14 cellular contexts compared by ENCODE assay signal in genomic region chr9:113955076-113955752, GRCh38.
DNase-seq lines count a peak whose midpoint lies in the region; ATAC-seq and TF ChIP-seq lines count a peak whose summit lies in the region.
"Had no signal": no experiment of that assay in that cellular context is flagged by ENCODE, and none has a peak within 500 bp of the region (broad histone marks: within the 10 kb centered on the region; RNA-seq: fewer than 3 reads in every experiment).

No MANE protein-coding gene starts in this region.

- no TSS peak for BruUV-seq in A673 (replicated peaks; lab: Mats Ljungman, UMichigan)

- peak; percentile 41 for DNase-seq in A673 (ENCODE audit: low spot score)
- peak; percentile 83 for DNase-seq in LHCN-M2 (ENCODE audit: low read depth)
- DNase-seq in choroid plexus epithelial cell (ENCODE audit: low read depth), result peak; percentile 93
- DNase-seq in medulla oblongata (ENCODE audit: extremely low spot score), result peak; percentile 26
- no peak for DNase-seq in NCI-H187 (lab: John Stamatoyannopoulos, UW)
- no peak for DNase-seq in cerebellar cortex (ENCODE audit: low spot score)
- no peak for DNase-seq in DMS53 (lab: John Stamatoyannopoulos, UW)
- DNase-seq: cortex of kidney, KG1, NCI-H69, occipital lobe, T-helper 9 cell had no signal

- H3K9me3 ChIP-seq in A673 (ENCODE audit: low read depth, low read length, poor library complexity, severe bottlenecking), result no peaks in the 10 kb centered on the region

- peak overlapping the region; percentile 56 for H3K27ac ChIP-seq in A673 (ENCODE audit: low read depth, low read length, poor library complexity, severe bottlenecking)
- H3K27ac ChIP-seq: C4-2B had no signal

- POLR2A ChIA-PET in A673 (lab: Charles Lee; ENCODE audit: low non-redundant PET), result no interaction called here

- no peaks in the 10 kb centered on the region for H3K27me3 ChIP-seq in A673 (replicated peaks; ENCODE audit: insufficient read depth, low read depth, low read length, poor library complexity)

- H3K4me3 ChIP-seq in A673 (ENCODE audit: low read depth, low read length, poor library complexity, severe bottlenecking) (no peak overlapping the region), choroid plexus epithelial cell (ENCODE audit: low read depth, low read length) (no peak overlapping the region)

- no peak for ATAC-seq in HG02884 (IDR thresholded peaks at IDR 0.05; ENCODE audit: unreplicated experiment)

- H3K4me1 ChIP-seq in A673 (ENCODE audit: insufficient read depth, low read length, poor library complexity, severe bottlenecking), result peaks cover 63% of the 10 kb centered on the region

- intact Hi-C loops in A673 (cut with micrococcal nuclease; ENCODE audit: unreplicated experiment), result no loop called here

- CTCF ChIA-PET in A673 (lab: Charles Lee), result no interaction called here

- TF ChIP-seq CTCF in A673 (conservative IDR thresholded peaks at IDR 0.05; ENCODE audit: low read depth, low read length) (no peak), choroid plexus epithelial cell (conservative IDR thresholded peaks at IDR 0.05; ENCODE audit: low read depth, low read length) (no peak)

- no peaks in the 10 kb centered on the region for H3K36me3 ChIP-seq in A673 (ENCODE audit: insufficient read depth, low read length, poor library complexity, severe bottlenecking)

Comparison
In these comparisons a context has a peak if more than half of its experiments do, and no peak if none do; other contexts are left out.
1. DNase-seq: peak in A673 (single experiment), LHCN-M2 (single experiment), choroid plexus epithelial cell (single experiment) and medulla oblongata (single experiment); none in NCI-H187 (0 of 2), cerebellar cortex (single experiment) and DMS53 (single experiment).